In genomic region chr14:57085801-57086200, GRCh38 we compare ENCODE assay signal across 20 cellular contexts.
A peak's percentile ranks its signal among the peaks of the same experiment; 100 is the strongest.
DNase-seq lines count a peak whose midpoint lies in the region; ATAC-seq, FAIRE-seq and TF ChIP-seq lines count a peak whose summit lies in the region.
"Had no signal": no experiment of that assay in that cellular context is flagged by ENCODE, and none has a peak within 500 bp of the region (broad histone marks: within the 10 kb centered on the region; RNA-seq: fewer than 3 reads in every experiment).

No MANE protein-coding gene starts in this region.

- no peaks in the 10 kb centered on the region for H3K36me3 ChIP-seq in K562 (ENCODE audit: control insufficient read depth, insufficient read depth, low read length)
- H3K36me3 ChIP-seq: adrenal gland, prostate gland, tibial artery had no signal

- H3K4me3 Mint-ChIP-seq in activated CD4-positive, alpha-beta T cell treated with anti-CD3 and anti-CD28 coated beads, Interleukin-2, amount 10 ng/mL, durations not matched to agents 24 days and 14 days = no peak overlapping the region
- H3K4me3 Mint-ChIP-seq: dendritic cell treated with granulocyte-macrophage colony-stimulating factor and Interleukin-4, amounts not matched to agents 40 ng/mL and 50 ng/mL, for 4 days; T-helper 1 cell treated with Interleukin-12 subunit alpha and Interleukin-12 subunit beta and Interleukin-4 antibody, amounts not matched to agents 30 μg/mL and 1 μg/mL, for 36 hours had no signal

- no peaks in the 10 kb centered on the region for H3K79me2 ChIP-seq in K562 (ENCODE audit: control insufficient read depth, insufficient read depth, low read length)

- no peak overlapping the region for H3K4me2 ChIP-seq in K562 (ENCODE audit: insufficient read depth, low read length)

- no peak for TF ChIP-seq POLR2A in K562 (conservative IDR thresholded peaks at IDR 0.05)

- in situ Hi-C loops in K562 (cut with MboI) = no loop called here

- TF ChIP-seq CTCF in K562 (IDR thresholded peaks at IDR 0.05 in 2 of 3, conservative IDR thresholded peaks at IDR 0.05 in 1 of 3; ENCODE audit: insufficient read depth in 2 of 3, low read depth in 1 of 3, low read length in 3 of 3) = no peak

- H2AFZ ChIP-seq in K562 (ENCODE audit: low read depth, low read length) = no peak overlapping the region

- BruUV-seq in K562 (replicated peaks; lab: Mats Ljungman, UMichigan) = no TSS peak

- ATAC-seq in K562 = no peak
- no peak for ATAC-seq in HG02885 (IDR thresholded peaks at IDR 0.05; ENCODE audit: poor library complexity, unreplicated experiment)
- ATAC-seq in HG02840 (IDR thresholded peaks at IDR 0.05; ENCODE audit: low FRiP score, unreplicated experiment) = no peak

- no peak overlapping the region for H3K27ac ChIP-seq in K562 (ENCODE audit: extremely low read depth, low read depth, low read length)
- H3K27ac ChIP-seq: adrenal gland, prostate gland, tibial artery had no signal

- no peaks in the 10 kb centered on the region for H3K9me3 Mint-ChIP-seq in activated CD4-positive, alpha-beta T cell treated with anti-CD3 and anti-CD28 coated beads, Interleukin-2, amount 10 ng/mL, durations not matched to agents 24 days and 14 days
- H3K9me3 Mint-ChIP-seq: dendritic cell treated with granulocyte-macrophage colony-stimulating factor and Interleukin-4, amounts not matched to agents 40 ng/mL and 50 ng/mL, for 4 days; T-helper 1 cell treated with Interleukin-12 subunit alpha and Interleukin-12 subunit beta and Interleukin-4 antibody, amounts not matched to agents 30 μg/mL and 1 μg/mL, for 36 hours had no signal

- no peak overlapping the region for H3K27ac Mint-ChIP-seq in activated CD4-positive, alpha-beta T cell treated with anti-CD3 and anti-CD28 coated beads, Interleukin-2, amount 10 ng/mL, durations not matched to agents 24 days and 14 days
- H3K27ac Mint-ChIP-seq: dendritic cell treated with granulocyte-macrophage colony-stimulating factor and Interleukin-4, amounts not matched to agents 40 ng/mL and 50 ng/mL, for 4 days; T-helper 1 cell treated with Interleukin-12 subunit alpha and Interleukin-12 subunit beta and Interleukin-4 antibody, amounts not matched to agents 30 μg/mL and 1 μg/mL, for 36 hours had no signal

- H3K9me3 ChIP-seq in K562 (replicated peaks; ENCODE audit: control insufficient read depth, insufficient read depth, low read depth, low read length) = no peaks in the 10 kb centered on the region
- H3K9me3 ChIP-seq: adrenal gland, prostate gland, tibial artery had no signal

- peaks cover 5% of the 10 kb centered on the region for H3K27me3 Mint-ChIP-seq in activated CD4-positive, alpha-beta T cell treated with anti-CD3 and anti-CD28 coated beads, Interleukin-2, amount 10 ng/mL, durations not matched to agents 24 days and 14 days
- H3K27me3 Mint-ChIP-seq: dendritic cell treated with granulocyte-macrophage colony-stimulating factor and Interleukin-4, amounts not matched to agents 40 ng/mL and 50 ng/mL, for 4 days had no signal

- no peaks in the 10 kb centered on the region for H3K36me3 Mint-ChIP-seq in activated CD4-positive, alpha-beta T cell treated with anti-CD3 and anti-CD28 coated beads, Interleukin-2, amount 10 ng/mL, durations not matched to agents 24 days and 14 days (ENCODE audit: low read depth)

- no peak for FAIRE-seq in K562 (lab: Jason Lieb, UNC)
- FAIRE-seq: bronchial epithelial cell had no signal

- intact Hi-C loops in K562 (cut with micrococcal nuclease) = no loop called here
- intact Hi-C loops in activated CD4-positive, alpha-beta T cell treated with anti-CD3 and anti-CD28 coated beads, Interleukin-2, amount 10 ng/mL, durations not matched to agents 24 days and 14 days (cut with micrococcal nuclease) = no loop called here

- no peaks in the 10 kb centered on the region; a peak in 1 of 5 replicates for H3K27me3 ChIP-seq in K562 (ENCODE audit: control insufficient read depth in 2 of 2, insufficient read depth in 2 of 2, low read length in 2 of 2)
- H3K27me3 ChIP-seq: adrenal gland, tibial artery had no signal

- CTCF ChIA-PET in K562 (lab: Yijun Ruan, JAX; ENCODE audit: low intra/inter-chr PET ratio) = no interaction called here

- peak; percentile 86 for DNase-seq in COR-L47 (lab: John Stamatoyannopoulos, UW)
- peak; percentile 52 to 97 (median 83) for DNase-seq in NCI-H1417 (lab: John Stamatoyannopoulos, UW)
- DNase-seq in NCI-H345 (lab: John Stamatoyannopoulos, UW) = peak; percentile 91
- no peak for DNase-seq in K562 (ENCODE audit: extremely low read depth in 1 of 4, low spot score in 3 of 4)
- no peak for DNase-seq in stimulated activated CD4-positive, alpha-beta T cell treated with anti-CD3 and anti-CD28 coated beads, Interleukin-2, amount 100 ng/mL, for 48 hours
- no peak for DNase-seq in activated CD4-positive, alpha-beta T cell treated with anti-CD3 and anti-CD28 coated beads, Interleukin-2, amount 10 ng/mL, durations not matched to agents 24 days and 14 days
- DNase-seq: activated CD4-positive, alpha-beta T cell treated with anti-CD3 and anti-CD28 coated beads, Interleukin-2, amount 50 U/mL, for 48 hours; adrenal gland; KBM-7; NCI-H526; SIG-M5; stimulated activated CD4-positive, alpha-beta T cell treated with anti-CD3 and anti-CD28 coated beads, Interleukin-2, amount 100 ng/mL, for 24 hours; stimulated activated naive CD4-positive, alpha-beta T cell treated with Interleukin-2 at 50 U/mL for 16 hours; tibial artery had no signal

- no peak for TF ChIP-seq RAD21 in K562 (CRISPR knock-in tag; conservative IDR thresholded peaks at IDR 0.05 in 1 of 2, IDR thresholded peaks at IDR 0.05 in 1 of 2)

- POLR2A ChIA-PET in K562 (lab: Yijun Ruan, JAX) = no interaction called here

- no peak for TF ChIP-seq EP300 in K562 (IDR thresholded peaks at IDR 0.05; ENCODE audit: low read length)

- H3K9me1 ChIP-seq in K562 (ENCODE audit: control insufficient read depth, insufficient read depth, low read length) = no peaks in the 10 kb centered on the region

- no peak overlapping the region for H3K9ac ChIP-seq in K562 (ENCODE audit: insufficient read depth in 1 of 2, low read depth in 2 of 2, low read length in 2 of 2)

- WGBS in K562 (ENCODE audit: insufficient coverage, low coverage, missing lambda C conversion rate) = 0% methylated on average over 3 of the region's 3 CpGs

- no peaks in the 10 kb centered on the region for H3K4me1 Mint-ChIP-seq in activated CD4-positive, alpha-beta T cell treated with anti-CD3 and anti-CD28 coated beads, Interleukin-2, amount 10 ng/mL, durations not matched to agents 24 days and 14 days

- no peak overlapping the region for H3K4me3 ChIP-seq in K562
- H3K4me3 ChIP-seq: adrenal gland, prostate gland, tibial artery had no signal

- H3K4me1 ChIP-seq in K562 (replicated peaks in 1 of 2; ENCODE audit: control insufficient read depth in 2 of 2, insufficient read depth in 2 of 2, low read length in 2 of 2) = no peaks in the 10 kb centered on the region; a peak in 1 of 5 replicates
- H3K4me1 ChIP-seq: adrenal gland, prostate gland, tibial artery had no signal

- no peaks in the 10 kb centered on the region for H4K20me1 ChIP-seq in K562 (replicated peaks; ENCODE audit: control insufficient read depth, insufficient read depth, low read length)

TF ChIP-seq in K562, 482 proteins besides CTCF, POLR2A, EP300 and RAD21:
- TF ChIP-seq KAT8 (IDR thresholded peaks at IDR 0.05; ENCODE audit: low read depth) (no peak), NFIC (IDR thresholded peaks at IDR 0.05) (peak; percentile 38; the same call in 1 of the 2 replicates)

Comparison
In these comparisons a context has a peak if more than half of its experiments do, and no peak if none do; other contexts are left out.
1. DNase-seq: peak in COR-L47 (single experiment), NCI-H1417 (3 of 3) and NCI-H345 (single experiment); none in K562 (0 of 4), stimulated activated CD4-positive, alpha-beta T cell treated with anti-CD3 and anti-CD28 coated beads, Interleukin-2, amount 100 ng/mL, for 48 hours (0 of 2) and activated CD4-positive, alpha-beta T cell treated with anti-CD3 and anti-CD28 coated beads, Interleukin-2, amount 10 ng/mL, durations not matched to agents 24 days and 14 days (single experiment).